In the genomic region with DNA sequence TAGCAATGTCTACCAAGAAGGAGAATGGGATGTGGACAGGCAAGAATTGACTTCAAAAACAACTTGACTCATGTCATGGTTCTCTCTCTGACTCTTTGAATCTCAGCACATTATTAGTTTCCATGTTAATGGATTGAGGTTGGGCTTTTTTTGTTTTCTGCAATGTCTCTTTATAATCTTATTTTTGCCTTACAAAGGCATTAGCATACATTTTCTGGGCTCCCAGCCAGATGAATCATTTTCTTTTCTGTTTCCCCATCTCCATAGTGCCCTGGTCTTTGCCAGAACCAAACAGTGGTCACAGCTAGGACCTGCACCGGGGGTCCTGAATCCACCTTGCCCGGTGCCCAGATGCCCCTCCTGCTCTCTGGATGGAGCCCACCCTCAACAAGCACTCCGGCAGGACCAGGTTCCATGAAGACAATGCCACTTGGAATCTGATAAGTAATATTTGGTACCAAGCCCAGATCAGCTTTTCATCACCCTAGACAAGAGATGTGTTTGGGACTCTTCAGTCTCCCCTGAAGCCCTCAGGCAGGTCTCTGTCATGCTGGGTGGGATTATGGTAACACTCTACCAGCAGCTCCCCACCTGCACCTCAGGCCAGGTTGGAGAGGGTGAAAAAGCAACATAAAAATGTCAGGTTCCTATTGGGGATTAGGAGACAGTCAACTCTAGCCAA, we compare ENCODE assay signal across 12 cellular contexts.
A peak's percentile ranks its signal among the peaks of the same experiment; 100 is the strongest.
DNase-seq lines count a peak whose midpoint lies in the region; ATAC-seq, FAIRE-seq and TF ChIP-seq lines count a peak whose summit lies in the region.
"Had no signal": no experiment of that assay in that cellular context is flagged by ENCODE, and none has a peak within 500 bp of the region (broad histone marks: within the 10 kb centered on the region; RNA-seq: fewer than 3 reads in every experiment).

No MANE protein-coding gene starts in this region.

- H3K27ac ChIP-seq in mesenchymal stem cell (ENCODE audit: low read length, poor library complexity, severe bottlenecking): no peak overlapping the region
- H3K27ac ChIP-seq in trophoblast cell (ENCODE audit: low read depth, low read length): no peak overlapping the region
- H3K27ac ChIP-seq: VCaP had no signal

- H2BK5ac ChIP-seq in mesenchymal stem cell (ENCODE audit: low read depth, low read length, poor library complexity, severe bottlenecking) (no peak overlapping the region), trophoblast cell (ENCODE audit: low read depth, low read length, poor library complexity) (no peak overlapping the region)

- H3K4me2 ChIP-seq in mesenchymal stem cell (ENCODE audit: low read length, poor library complexity, severe bottlenecking) (no peak overlapping the region), trophoblast cell (ENCODE audit: low read length) (no peak overlapping the region)

- H3K9me3 ChIP-seq in mesenchymal stem cell (ENCODE audit: control insufficient read depth, low read length) (no peaks in the 10 kb centered on the region), trophoblast cell (ENCODE audit: insufficient read depth, low read depth, low read length) (peaks cover 2% of the 10 kb centered on the region)

- no peak overlapping the region for H2AK5ac ChIP-seq in mesenchymal stem cell (ENCODE audit: low read length, severe bottlenecking)
- no peak overlapping the region for H2AK5ac ChIP-seq in trophoblast cell (ENCODE audit: low read length)

- H3K27me3 ChIP-seq in bronchial epithelial cell (ENCODE audit: control insufficient read depth, insufficient read depth, low read length) (no peaks in the 10 kb centered on the region), mesenchymal stem cell (ENCODE audit: control insufficient read depth in 1 of 2, insufficient read depth in 1 of 2, low read length in 2 of 2) (peaks cover 4 to 27% of the 10 kb centered on the region in 2 experiments), trophoblast cell (ENCODE audit: insufficient read depth, low read length) (no peaks in the 10 kb centered on the region)

- H3K4me3 ChIP-seq in bronchial epithelial cell (ENCODE audit: low read depth, low read length) (no peak overlapping the region), mesenchymal stem cell (ENCODE audit: insufficient read depth in 1 of 2, low read depth in 1 of 2, low read length in 2 of 2) (no peak overlapping the region), trophoblast cell (ENCODE audit: low read depth, low read length) (no peak overlapping the region)
- H3K4me3 ChIP-seq: skin epidermis had no signal

- H4K8ac ChIP-seq in mesenchymal stem cell (ENCODE audit: low read length) (no peak overlapping the region), trophoblast cell (ENCODE audit: low read depth, low read length) (no peak overlapping the region)

- H2BK12ac ChIP-seq in mesenchymal stem cell (ENCODE audit: low read length in 2 of 2) (no peak overlapping the region), trophoblast cell (ENCODE audit: low read length) (no peak overlapping the region)

- FAIRE-seq in bronchial epithelial cell (lab: Jason Lieb, UNC): no peak
- FAIRE-seq: endometrium had no signal

- H3K4me1 ChIP-seq in mesenchymal stem cell (ENCODE audit: control insufficient read depth, insufficient read depth, low read depth, low read length): peaks cover 3% of the 10 kb centered on the region
- H3K4me1 ChIP-seq in trophoblast cell (ENCODE audit: control insufficient read depth in 1 of 2, insufficient read depth in 2 of 2, low read length in 2 of 2): no peaks in the 10 kb centered on the region

- no peak overlapping the region for H4K12ac ChIP-seq in trophoblast cell (ENCODE audit: low read depth, low read length)

- no peak overlapping the region for H2BK120ac ChIP-seq in mesenchymal stem cell (ENCODE audit: low read depth, low read length)
- H2BK120ac ChIP-seq in trophoblast cell (ENCODE audit: insufficient read depth, low read length, poor library complexity): no peak overlapping the region

- no peak for ATAC-seq in HG03097 (IDR thresholded peaks at IDR 0.05; ENCODE audit: low FRiP score, unreplicated experiment)

- H3K36me3 ChIP-seq in bronchial epithelial cell (ENCODE audit: control insufficient read depth, insufficient read depth, low read length) (no peaks in the 10 kb centered on the region), mesenchymal stem cell (ENCODE audit: control insufficient read depth in 1 of 2, insufficient read depth in 2 of 2, low read depth in 1 of 2, low read length in 2 of 2) (no peaks in the 10 kb centered on the region), trophoblast cell (ENCODE audit: control insufficient read depth in 1 of 2, insufficient read depth in 2 of 2, low read length in 2 of 2) (no peaks in the 10 kb centered on the region)

- DNase-seq in DMS79 treated with DMSO at 0.1 percent for 48 hours (lab: John Stamatoyannopoulos, UW): peak; percentile 81
- peak; percentile 34 for DNase-seq in NCI-H2029 (lab: John Stamatoyannopoulos, UW)
- DNase-seq in bronchial epithelial cell (ENCODE audit: low read depth): peak; percentile 85
- DNase-seq in mesenchymal stem cell: peak; percentile 77
- no peak for DNase-seq in HCEC 1CT
- no peak for DNase-seq in SW 1271 (lab: John Stamatoyannopoulos, UW)
- no peak for DNase-seq in trophoblast cell
- DNase-seq: activated effector memory CD4-positive, alpha-beta T cell treated with anti-CD3 and anti-CD28 coated beads, Interleukin-2, amount 50 U/mL, for 16 hours had no signal

- no peak overlapping the region for H2BK15ac ChIP-seq in mesenchymal stem cell (ENCODE audit: low read depth, poor library complexity, severe bottlenecking)

- H4K91ac ChIP-seq in mesenchymal stem cell (ENCODE audit: low read length) (no peak overlapping the region), trophoblast cell (ENCODE audit: low read depth, low read length) (no peak overlapping the region)

- no peaks in the 10 kb centered on the region for H3K79me2 ChIP-seq in trophoblast cell (ENCODE audit: control insufficient read depth, insufficient read depth, low read length, poor library complexity)

- H3K18ac ChIP-seq in mesenchymal stem cell (ENCODE audit: low read depth in 1 of 2, low read length in 2 of 2) (no peak overlapping the region), trophoblast cell (ENCODE audit: low read length) (no peak overlapping the region)

- H3K9ac ChIP-seq in mesenchymal stem cell (ENCODE audit: low read length) (no peak overlapping the region), trophoblast cell (ENCODE audit: low read length) (no peak overlapping the region)

- no peak for TF ChIP-seq CTCF in bronchial epithelial cell (IDR thresholded peaks at IDR 0.05; ENCODE audit: insufficient read depth, low read length, severe bottlenecking)

- H3K79me1 ChIP-seq in mesenchymal stem cell (replicated peaks; ENCODE audit: low read length, poor library complexity, severe bottlenecking): no peaks in the 10 kb centered on the region
- H3K79me1 ChIP-seq in trophoblast cell (ENCODE audit: low read length): no peaks in the 10 kb centered on the region

- H3K14ac ChIP-seq in mesenchymal stem cell (ENCODE audit: low read length in 2 of 2) (no peak overlapping the region), trophoblast cell (ENCODE audit: low read length) (no peak overlapping the region)

- H3K23ac ChIP-seq in mesenchymal stem cell (ENCODE audit: low read length in 2 of 2): no peak overlapping the region
- H3K23ac ChIP-seq in trophoblast cell (ENCODE audit: low read length): no peak overlapping the region

- H2AFZ ChIP-seq in mesenchymal stem cell (ENCODE audit: low read depth, low read length) (no peak overlapping the region), trophoblast cell (ENCODE audit: insufficient read depth, low read length, poor library complexity) (no peak overlapping the region)

- H3K4ac ChIP-seq in mesenchymal stem cell (ENCODE audit: low read depth in 1 of 2, low read length in 2 of 2) (no peak overlapping the region), trophoblast cell (ENCODE audit: low read depth, low read length) (no peak overlapping the region)

- WGBS in mesenchymal stem cell: 43% methylated on average over 3 of the region's 3 CpGs
- whole genome bisulfite sequencing in trophoblast cell (ENCODE audit: extremely low coverage, insufficient coverage, insufficient read length): no CpG with 5 or more reads among the region's 3 CpGs

Comparison
In these comparisons a context has a peak if more than half of its experiments do, and no peak if none do; other contexts are left out.
1. DNase-seq: peak in DMS79 treated with DMSO at 0.1 percent for 48 hours (single experiment), NCI-H2029 (single experiment), bronchial epithelial cell (single experiment) and mesenchymal stem cell (single experiment); none in HCEC 1CT (single experiment), SW 1271 (0 of 2) and trophoblast cell (0 of 2).